Comparison of ENCODE assay signal across 10 cellular contexts in the genomic region with DNA sequence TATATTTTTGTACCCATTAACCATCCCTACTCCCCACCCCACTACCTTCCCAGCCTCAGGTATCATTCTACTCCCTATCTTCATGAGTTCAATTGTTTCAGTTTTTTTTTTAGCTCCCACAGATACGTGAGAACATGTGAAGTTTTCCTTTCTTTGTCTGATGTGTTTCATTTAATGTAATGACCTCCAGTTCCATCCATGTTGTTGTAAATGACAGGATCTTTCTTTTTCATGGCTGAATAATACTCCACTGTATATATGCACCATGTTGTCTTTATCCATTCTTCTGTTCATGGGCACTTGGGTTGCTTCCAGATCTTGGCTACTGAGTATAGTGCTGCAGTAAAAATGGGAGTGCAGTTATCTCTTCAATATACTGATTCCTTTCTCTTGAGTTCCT.
"Had no signal": no experiment of that assay in that cellular context is flagged by ENCODE, and none has a peak within 500 bp of the region (broad histone marks: within the 10 kb centered on the region; RNA-seq: fewer than 3 reads in every experiment).

No MANE protein-coding gene starts in this region.

- H3K4me3 ChIP-seq: GM23338 had no signal

- FAIRE-seq: H1, H54, HTR-8/SVneo had no signal

- H3K9ac ChIP-seq: KMS-11 had no signal

- H3K9me3 Mint-ChIP-seq: GM23338 had no signal

- H3K27ac ChIP-seq: KMS-11 had no signal

- H3K4me2 ChIP-seq: GM23338, KMS-11 had no signal

- H2AFZ ChIP-seq: GM23338 had no signal

- H3K27ac Mint-ChIP-seq: GM23338, HFFc6 had no signal

- DNase-seq: H9, HCEC 1CT, HFFc6, IMR-90, KBM-7 had no signal

- H3K4me3 Mint-ChIP-seq: GM23338, H9, HFFc6 had no signal
